ENCODE assay signal across 27 cellular contexts in genomic region chr1:82106672-82107071, GRCh38.
"Had no signal": no experiment of that assay in that cellular context is flagged by ENCODE, and none has a peak within 500 bp of the region (broad histone marks: within the 10 kb centered on the region; RNA-seq: fewer than 3 reads in every experiment).

No MANE protein-coding gene starts in this region.

- H3K36me3 ChIP-seq: neutrophil, pancreas, prostate gland, right atrium auricular region, stomach, thoracic aorta, thyroid gland, tibial nerve, upper lobe of left lung, vagina had no signal

- H3K4me3 ChIP-seq: pancreas, prostate gland, right atrium auricular region, skin epidermis, stomach, thoracic aorta, thyroid gland, tibial nerve, upper lobe of left lung, vagina had no signal

- FAIRE-seq: pancreas, urothelium cell line had no signal

- ATAC-seq: naive thymus-derived CD8-positive, alpha-beta T cell; natural killer cell treated with Interleukin-12 subunit alpha and Interleukin-12 subunit beta and Interleukin-15 and Interleukin-18, amount 100 ng/mL, for 72 hours; pancreas; sciatic nerve; stimulated activated effector memory CD8-positive, alpha-beta T cell treated with anti-CD3 and anti-CD28 coated beads, Interleukin-12 subunit alpha, Interleukin-12 subunit beta, amount 100 ng/mL, for 72 hours; stimulated activated naive B cell treated with anti-CD40 and anti-IgM and Interleukin-4, amounts not matched to agents 10 μg/mL and 1 μg/mL and 100 μg/mL, for 72 hours had no signal

- DNase-seq: naive B cell; naive thymus-derived CD8-positive, alpha-beta T cell; nephron progenitor cell; nucleus accumbens; pancreas; retina; stimulated activated CD4-positive, alpha-beta T cell treated with anti-CD3 and anti-CD28 coated beads, Interleukin-15, amount 100 ng/mL, for 24 hours; stimulated activated CD4-positive, alpha-beta T cell treated with anti-CD3 and anti-CD28 coated beads, Interleukin-2, amount 100 ng/mL, for 24 hours; stimulated activated CD4-positive, alpha-beta T cell treated with anti-CD3 and anti-CD28 coated beads, Interleukin-2, amount 100 ng/mL, for 48 hours; stimulated activated CD4-positive, alpha-beta T cell treated with anti-CD3 and anti-CD28 coated beads, Interleukin-4, amount 100 ng/mL, for 24 hours; stimulated activated naive B cell treated with anti-CD40 and anti-IgM and Interleukin-4, amounts not matched to agents 10 μg/mL and 1 μg/mL and 100 μg/mL, for 72 hours; stimulated activated naive CD4-positive, alpha-beta T cell treated with Interleukin-2 at 50 U/mL for 16 hours; stomach; thyroid gland; trophoblast cell had no signal

- H3K27ac ChIP-seq: neutrophil, pancreas, prostate gland, right atrium auricular region, skin epidermis, stomach, thoracic aorta, thyroid gland, tibial nerve, upper lobe of left lung, vagina had no signal

- H3K27me3 ChIP-seq: neutrophil, pancreas, right atrium auricular region, stomach, thyroid gland, tibial nerve, upper lobe of left lung, vagina had no signal

- H3K9me3 ChIP-seq: neutrophil, pancreas, prostate gland, right atrium auricular region, stomach, thoracic aorta, thyroid gland, tibial nerve, upper lobe of left lung, vagina had no signal

- H3K4me1 ChIP-seq: prostate gland, vagina had no signal
